Comparison of ENCODE assay signal across 1 cellular context in genomic region chr6:11236351-11236750, GRCh38.
TF ChIP-seq lines count a peak whose summit lies in the region.

No MANE protein-coding gene starts in this region.

TF ChIP-seq in GM12878, 131 proteins besides CTCF, POLR2A, EP300 and RAD21 (continued from another document):
- TF ChIP-seq CUX1 (IDR thresholded peaks at IDR 0.05; ENCODE audit: insufficient replicate concordance, low read depth, low read length), result no peak
- peak; percentile 95 for TF ChIP-seq PKNOX1 (IDR thresholded peaks at IDR 0.05)
- no peak for TF ChIP-seq MEF2A (IDR thresholded peaks at IDR 0.05; ENCODE audit: insufficient read depth, low read depth, low read length)
- TF ChIP-seq SPI1 (IDR thresholded peaks at IDR 0.05; ENCODE audit: borderline replicate concordance, insufficient read depth, low read depth, low read length), result no peak
- peak; percentile 85 for TF ChIP-seq MLLT1 (IDR thresholded peaks at IDR 0.05)
- TF ChIP-seq ATF7 (IDR thresholded peaks at IDR 0.05; ENCODE audit: low read depth), result 0 out of 2 replicates have a peak, but pooled peaks have one; percentile 20
- no peak for TF ChIP-seq RBBP5 (conservative IDR thresholded peaks at IDR 0.05)
- TF ChIP-seq ZNF687 (IDR thresholded peaks at IDR 0.05), result peak; percentile 73
- TF ChIP-seq TARDBP (IDR thresholded peaks at IDR 0.05; ENCODE audit: borderline replicate concordance), result no peak
- no peak for TF ChIP-seq POLR2AphosphoS2 (IDR thresholded peaks at IDR 0.05; ENCODE audit: low read depth, low read length)
- no peak for TF ChIP-seq NFXL1 (IDR thresholded peaks at IDR 0.05; ENCODE audit: borderline replicate concordance)
- TF ChIP-seq BCL3 (IDR thresholded peaks at IDR 0.05; ENCODE audit: borderline replicate concordance, insufficient read depth, low read depth, low read length, poor library complexity, severe bottlenecking), result no peak
- TF ChIP-seq CEBPB (IDR thresholded peaks at IDR 0.05; ENCODE audit: borderline replicate concordance in 1 of 2, low read depth in 2 of 2, low read length in 2 of 2), result no peak
- no peak for TF ChIP-seq SRF (IDR thresholded peaks at IDR 0.05; ENCODE audit: low read depth in 2 of 2, low read length in 2 of 2)
- no peak for TF ChIP-seq ZNF592 (IDR thresholded peaks at IDR 0.05)
- TF ChIP-seq MYC (IDR thresholded peaks at IDR 0.05; ENCODE audit: insufficient read depth, insufficient read length, insufficient replicate concordance, low read length, severe bottlenecking), result no peak
- TF ChIP-seq HDAC6 (IDR thresholded peaks at IDR 0.05; ENCODE audit: unreplicated experiment), result no peak
- peak; percentile 41; the same call in 1 of the 2 replicates for TF ChIP-seq IKZF1 (conservative IDR thresholded peaks at IDR 0.05)
- TF ChIP-seq ETV6 (conservative IDR thresholded peaks at IDR 0.05 in 1 of 2, IDR thresholded peaks at IDR 0.05 in 1 of 2; ENCODE audit: borderline replicate concordance in 1 of 2, low read depth in 1 of 2), result no peak
- no peak for TF ChIP-seq ZNF24 (IDR thresholded peaks at IDR 0.05)
- no peak for TF ChIP-seq SMAD1 (IDR thresholded peaks at IDR 0.05; ENCODE audit: low read depth, partially characterized antibody)
- no peak for TF ChIP-seq MXI1 (IDR thresholded peaks at IDR 0.05; ENCODE audit: low read depth, low read length)
- TF ChIP-seq TAF1 (IDR thresholded peaks at IDR 0.05; ENCODE audit: borderline replicate concordance, low read depth, low read length), result no peak
- TF ChIP-seq ZNF217 (IDR thresholded peaks at IDR 0.05), result no peak
- TF ChIP-seq ASH2L (IDR thresholded peaks at IDR 0.05; ENCODE audit: borderline replicate concordance, low read depth), result no peak
- TF ChIP-seq RELB (IDR thresholded peaks at IDR 0.05; ENCODE audit: low read depth), result peak; percentile 80
- no peak for TF ChIP-seq ZNF207 (IDR thresholded peaks at IDR 0.05; ENCODE audit: borderline replicate concordance)
- no peak for TF ChIP-seq EGR1 (IDR thresholded peaks at IDR 0.05; ENCODE audit: borderline replicate concordance in 1 of 2, low read depth in 2 of 2, low read length in 2 of 2)
